Comparison of ENCODE assay signal across 1 cellular context in the genomic region with DNA sequence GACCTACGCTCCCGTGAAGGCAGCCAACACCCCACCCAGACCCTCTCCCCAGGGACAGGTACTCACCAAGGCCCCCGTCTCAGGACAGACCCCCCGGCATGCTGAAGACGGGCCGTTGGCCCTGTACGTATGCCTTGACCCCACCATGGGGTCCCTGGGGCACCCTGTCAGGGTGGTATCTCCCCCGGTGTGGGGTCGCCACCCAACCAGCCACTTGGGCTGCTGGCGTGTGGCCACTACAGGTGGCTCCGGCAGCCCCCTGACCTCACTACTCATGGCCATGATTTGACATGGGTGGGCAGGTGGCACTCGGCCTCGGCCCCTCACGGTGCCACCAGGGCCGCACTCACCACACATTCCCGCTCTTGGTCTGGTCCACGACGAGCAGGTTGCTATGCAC.
TF ChIP-seq lines count a peak whose summit lies in the region.

No MANE protein-coding gene starts in this region.

TF ChIP-seq in WTC11, 78 proteins besides CTCF, POLR2A, EP300 and RAD21 (continued from another document):
- TF ChIP-seq, protein P1, sequence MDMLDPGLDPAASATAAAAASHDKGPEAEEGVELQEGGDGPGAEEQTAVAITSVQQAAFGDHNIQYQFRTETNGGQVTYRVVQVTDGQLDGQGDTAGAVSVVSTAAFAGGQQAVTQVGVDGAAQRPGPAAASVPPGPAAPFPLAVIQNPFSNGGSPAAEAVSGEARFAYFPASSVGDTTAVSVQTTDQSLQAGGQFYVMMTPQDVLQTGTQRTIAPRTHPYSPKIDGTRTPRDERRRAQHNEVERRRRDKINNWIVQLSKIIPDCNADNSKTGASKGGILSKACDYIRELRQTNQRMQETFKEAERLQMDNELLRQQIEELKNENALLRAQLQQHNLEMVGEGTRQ (CRISPR knock-in tag; IDR thresholded peaks at IDR 0.05), result no peak
- no peak for TF ChIP-seq KAT7 (CRISPR knock-in tag; IDR thresholded peaks at IDR 0.05; ENCODE audit: borderline replicate concordance)
- TF ChIP-seq, protein P2, sequence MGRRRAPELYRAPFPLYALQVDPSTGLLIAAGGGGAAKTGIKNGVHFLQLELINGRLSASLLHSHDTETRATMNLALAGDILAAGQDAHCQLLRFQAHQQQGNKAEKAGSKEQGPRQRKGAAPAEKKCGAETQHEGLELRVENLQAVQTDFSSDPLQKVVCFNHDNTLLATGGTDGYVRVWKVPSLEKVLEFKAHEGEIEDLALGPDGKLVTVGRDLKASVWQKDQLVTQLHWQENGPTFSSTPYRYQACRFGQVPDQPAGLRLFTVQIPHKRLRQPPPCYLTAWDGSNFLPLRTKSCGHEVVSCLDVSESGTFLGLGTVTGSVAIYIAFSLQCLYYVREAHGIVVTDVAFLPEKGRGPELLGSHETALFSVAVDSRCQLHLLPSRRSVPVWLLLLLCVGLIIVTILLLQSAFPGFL (CRISPR knock-in tag; IDR thresholded peaks at IDR 0.05; ENCODE audit: borderline replicate concordance), result no peak
- no peak for TF ChIP-seq HMGA2 (CRISPR knock-in tag; IDR thresholded peaks at IDR 0.05)
- TF ChIP-seq PRRX2 (CRISPR knock-in tag; IDR thresholded peaks at IDR 0.05), result no peak
- no peak for TF ChIP-seq GTF2I (CRISPR knock-in tag; conservative IDR thresholded peaks at IDR 0.05)
- TF ChIP-seq NR1H2 (CRISPR knock-in tag; IDR thresholded peaks at IDR 0.05), result no peak
- TF ChIP-seq, protein P3, sequence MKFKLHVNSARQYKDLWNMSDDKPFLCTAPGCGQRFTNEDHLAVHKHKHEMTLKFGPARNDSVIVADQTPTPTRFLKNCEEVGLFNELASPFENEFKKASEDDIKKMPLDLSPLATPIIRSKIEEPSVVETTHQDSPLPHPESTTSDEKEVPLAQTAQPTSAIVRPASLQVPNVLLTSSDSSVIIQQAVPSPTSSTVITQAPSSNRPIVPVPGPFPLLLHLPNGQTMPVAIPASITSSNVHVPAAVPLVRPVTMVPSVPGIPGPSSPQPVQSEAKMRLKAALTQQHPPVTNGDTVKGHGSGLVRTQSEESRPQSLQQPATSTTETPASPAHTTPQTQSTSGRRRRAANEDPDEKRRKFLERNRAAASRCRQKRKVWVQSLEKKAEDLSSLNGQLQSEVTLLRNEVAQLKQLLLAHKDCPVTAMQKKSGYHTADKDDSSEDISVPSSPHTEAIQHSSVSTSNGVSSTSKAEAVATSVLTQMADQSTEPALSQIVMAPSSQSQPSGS (CRISPR knock-in tag; IDR thresholded peaks at IDR 0.05; ENCODE audit: borderline replicate concordance, low read depth), result no peak
- TF ChIP-seq, protein P4, sequence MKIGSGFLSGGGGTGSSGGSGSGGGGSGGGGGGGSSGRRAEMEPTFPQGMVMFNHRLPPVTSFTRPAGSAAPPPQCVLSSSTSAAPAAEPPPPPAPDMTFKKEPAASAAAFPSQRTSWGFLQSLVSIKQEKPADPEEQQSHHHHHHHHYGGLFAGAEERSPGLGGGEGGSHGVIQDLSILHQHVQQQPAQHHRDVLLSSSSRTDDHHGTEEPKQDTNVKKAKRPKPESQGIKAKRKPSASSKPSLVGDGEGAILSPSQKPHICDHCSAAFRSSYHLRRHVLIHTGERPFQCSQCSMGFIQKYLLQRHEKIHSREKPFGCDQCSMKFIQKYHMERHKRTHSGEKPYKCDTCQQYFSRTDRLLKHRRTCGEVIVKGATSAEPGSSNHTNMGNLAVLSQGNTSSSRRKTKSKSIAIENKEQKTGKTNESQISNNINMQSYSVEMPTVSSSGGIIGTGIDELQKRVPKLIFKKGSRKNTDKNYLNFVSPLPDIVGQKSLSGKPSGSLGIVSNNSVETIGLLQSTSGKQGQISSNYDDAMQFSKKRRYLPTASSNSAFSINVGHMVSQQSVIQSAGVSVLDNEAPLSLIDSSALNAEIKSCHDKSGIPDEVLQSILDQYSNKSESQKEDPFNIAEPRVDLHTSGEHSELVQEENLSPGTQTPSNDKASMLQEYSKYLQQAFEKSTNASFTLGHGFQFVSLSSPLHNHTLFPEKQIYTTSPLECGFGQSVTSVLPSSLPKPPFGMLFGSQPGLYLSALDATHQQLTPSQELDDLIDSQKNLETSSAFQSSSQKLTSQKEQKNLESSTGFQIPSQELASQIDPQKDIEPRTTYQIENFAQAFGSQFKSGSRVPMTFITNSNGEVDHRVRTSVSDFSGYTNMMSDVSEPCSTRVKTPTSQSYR (CRISPR knock-in tag; IDR thresholded peaks at IDR 0.05), result no peak
- TF ChIP-seq, protein P5, sequence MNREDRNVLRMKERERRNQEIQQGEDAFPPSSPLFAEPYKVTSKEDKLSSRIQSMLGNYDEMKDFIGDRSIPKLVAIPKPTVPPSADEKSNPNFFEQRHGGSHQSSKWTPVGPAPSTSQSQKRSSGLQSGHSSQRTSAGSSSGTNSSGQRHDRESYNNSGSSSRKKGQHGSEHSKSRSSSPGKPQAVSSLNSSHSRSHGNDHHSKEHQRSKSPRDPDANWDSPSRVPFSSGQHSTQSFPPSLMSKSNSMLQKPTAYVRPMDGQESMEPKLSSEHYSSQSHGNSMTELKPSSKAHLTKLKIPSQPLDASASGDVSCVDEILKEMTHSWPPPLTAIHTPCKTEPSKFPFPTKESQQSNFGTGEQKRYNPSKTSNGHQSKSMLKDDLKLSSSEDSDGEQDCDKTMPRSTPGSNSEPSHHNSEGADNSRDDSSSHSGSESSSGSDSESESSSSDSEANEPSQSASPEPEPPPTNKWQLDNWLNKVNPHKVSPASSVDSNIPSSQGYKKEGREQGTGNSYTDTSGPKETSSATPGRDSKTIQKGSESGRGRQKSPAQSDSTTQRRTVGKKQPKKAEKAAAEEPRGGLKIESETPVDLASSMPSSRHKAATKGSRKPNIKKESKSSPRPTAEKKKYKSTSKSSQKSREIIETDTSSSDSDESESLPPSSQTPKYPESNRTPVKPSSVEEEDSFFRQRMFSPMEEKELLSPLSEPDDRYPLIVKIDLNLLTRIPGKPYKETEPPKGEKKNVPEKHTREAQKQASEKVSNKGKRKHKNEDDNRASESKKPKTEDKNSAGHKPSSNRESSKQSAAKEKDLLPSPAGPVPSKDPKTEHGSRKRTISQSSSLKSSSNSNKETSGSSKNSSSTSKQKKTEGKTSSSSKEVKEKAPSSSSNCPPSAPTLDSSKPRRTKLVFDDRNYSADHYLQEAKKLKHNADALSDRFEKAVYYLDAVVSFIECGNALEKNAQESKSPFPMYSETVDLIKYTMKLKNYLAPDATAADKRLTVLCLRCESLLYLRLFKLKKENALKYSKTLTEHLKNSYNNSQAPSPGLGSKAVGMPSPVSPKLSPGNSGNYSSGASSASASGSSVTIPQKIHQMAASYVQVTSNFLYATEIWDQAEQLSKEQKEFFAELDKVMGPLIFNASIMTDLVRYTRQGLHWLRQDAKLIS (CRISPR knock-in tag; IDR thresholded peaks at IDR 0.05; ENCODE audit: borderline replicate concordance), result no peak
